ENCODE assay signal across 16 cellular contexts in the genomic region with DNA sequence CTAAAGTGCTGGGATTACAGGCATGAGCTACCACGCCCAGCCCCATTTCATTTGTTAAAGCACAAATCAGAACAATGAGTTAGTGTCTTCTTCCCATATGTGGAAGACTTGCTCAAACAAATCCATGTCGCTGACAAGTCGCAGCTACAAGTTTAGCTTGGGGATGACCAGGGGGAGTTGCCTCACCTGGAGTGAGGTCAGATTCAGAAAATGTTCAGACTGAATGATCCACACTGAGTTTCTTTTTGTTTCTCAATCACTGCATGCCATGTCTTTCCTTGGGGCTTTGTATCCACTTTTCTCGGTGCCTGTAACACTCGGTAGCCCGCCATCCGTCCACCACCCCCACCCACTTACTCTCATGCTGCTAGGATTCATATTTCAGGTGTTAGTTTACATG.
"Had no signal": no experiment of that assay in that cellular context is flagged by ENCODE, and none has a peak within 500 bp of the region (broad histone marks: within the 10 kb centered on the region; RNA-seq: fewer than 3 reads in every experiment).

No MANE protein-coding gene starts in this region.

- DNase-seq: effector memory CD4-positive, alpha-beta T cell; foreskin melanocyte; head of caudate nucleus; mucosa of descending colon; naive thymus-derived CD8-positive, alpha-beta T cell; posterior cingulate gyrus; small intestine; stimulated activated CD4-positive, alpha-beta T cell treated with anti-CD3 and anti-CD28 coated beads, Interleukin-12 subunit alpha, Interleukin-12 subunit beta, amount 100 ng/mL, for 4 hours; stimulated activated naive CD4-positive, alpha-beta T cell; stomach; substantia nigra; transverse colon had no signal

- H3K4me1 ChIP-seq: stomach, transverse colon had no signal

- H3K79me2 ChIP-seq: hepatocyte had no signal

- H3K27me3 ChIP-seq: hepatocyte, stomach, transverse colon had no signal

- ATAC-seq: mucosa of descending colon; naive thymus-derived CD8-positive, alpha-beta T cell had no signal

- FAIRE-seq: endometrium, small intestine, urothelium cell line had no signal

- H3K9me3 ChIP-seq: mucosa of descending colon, transverse colon had no signal

- H3K4me3 ChIP-seq: hepatocyte, mucosa of descending colon, stomach, thoracic aorta, transverse colon had no signal

- H3K4me2 ChIP-seq: hepatocyte had no signal

- H3K27ac ChIP-seq: hepatocyte, stomach, thoracic aorta, transverse colon had no signal

- H2AFZ ChIP-seq: hepatocyte had no signal

- H3K36me3 ChIP-seq: stomach, thoracic aorta, transverse colon had no signal
